Comparison of ENCODE assay signal across 29 cellular contexts in genomic region chr7:120829487-120829886, GRCh38. TPM values are rescaled to one million over a fixed set of nuclear protein-coding genes. Genes with fewer than 3 reads are reported as not detected.
"Had no signal": no experiment of that assay in that cellular context is flagged by ENCODE, and none has a peak within 500 bp of the region (broad histone marks: within the 10 kb centered on the region; RNA-seq: fewer than 3 reads in every experiment).

No MANE protein-coding gene starts in this region.

- DNase-seq: activated CD4-positive, alpha-beta T cell treated with anti-CD3 and anti-CD28 coated beads for 48 hours; activated CD4-positive, alpha-beta T cell treated with anti-CD3 and anti-CD28 coated beads, Interleukin-2, amount 50 U/mL, for 48 hours; activated CD8-positive, alpha-beta memory T cell treated with anti-CD3 and anti-CD28 coated beads, Interleukin-2, amount 50 U/mL, for 4 hours; activated T-cell treated with anti-CD3 and anti-CD28 coated beads, Interleukin-2, amount 50 U/mL, for 4 hours; anterior cingulate cortex; dorsolateral prefrontal cortex; effector memory CD4-positive, alpha-beta T cell; erythroblast; gastrocnemius medialis; lower lobe of right lung; mesenchymal stem cell; stimulated activated CD4-positive, alpha-beta T cell treated with anti-CD3 and anti-CD28 coated beads, Interleukin-15, amount 100 ng/mL, for 24 hours; stimulated activated naive CD4-positive, alpha-beta T cell; SW 1271; T-helper 9 cell; tibial artery; upper lobe of right lung had no signal

- H3K36me3 Mint-ChIP-seq: natural killer cell treated with Interleukin-12 subunit alpha and Interleukin-12 subunit beta and Interleukin-15 and Interleukin-18, amount 100 ng/mL, for 72 hours had no signal

- H3K27ac ChIP-seq: coronary artery, dorsolateral prefrontal cortex, gastrocnemius medialis, hepatocyte, lower lobe of right lung, skin epidermis, suprapubic skin, tibial artery, upper lobe of right lung, VCaP had no signal

- H3K4me3 Mint-ChIP-seq: activated T-cell treated with anti-CD3 and anti-CD28 coated beads, Interleukin-2, amount 50 U/mL, for 4 hours; activated T-helper 17 cell treated with anti-CD3 and anti-CD28 coated beads, Interleukin-2, amount 50 U/mL, for 72 hours; natural killer cell treated with Interleukin-12 subunit alpha and Interleukin-12 subunit beta and Interleukin-15 and Interleukin-18, amount 100 ng/mL, for 72 hours; T-helper 1 cell treated with Interleukin-12 subunit alpha and Interleukin-12 subunit beta and Interleukin-4 antibody, amounts not matched to agents 30 μg/mL and 1 μg/mL, for 36 hours had no signal

- H3K27ac Mint-ChIP-seq: activated naive CD4-positive, alpha-beta T cell treated with anti-CD3 and anti-CD28 coated beads, Interleukin-2, amount 50 U/mL, for 72 hours; activated T-helper 17 cell treated with anti-CD3 and anti-CD28 coated beads, Interleukin-2, amount 50 U/mL, for 72 hours; natural killer cell treated with Interleukin-12 subunit alpha and Interleukin-12 subunit beta and Interleukin-15 and Interleukin-18, amount 100 ng/mL, for 72 hours; T-helper 1 cell treated with Interleukin-12 subunit alpha and Interleukin-12 subunit beta and Interleukin-4 antibody, amounts not matched to agents 30 μg/mL and 1 μg/mL, for 36 hours had no signal

- H3K4me1 Mint-ChIP-seq: activated T-helper 17 cell treated with anti-CD3 and anti-CD28 coated beads, Interleukin-2, amount 50 U/mL, for 72 hours had no signal

- H3K36me3 ChIP-seq: gastrocnemius medialis, lower lobe of right lung, suprapubic skin, upper lobe of right lung had no signal

- H3K27me3 ChIP-seq: dorsolateral prefrontal cortex, gastrocnemius medialis, hepatocyte, suprapubic skin, tibial artery, upper lobe of right lung had no signal

- ATAC-seq: activated CD4-positive, CD25-positive, alpha-beta regulatory T cell treated with anti-CD3 and anti-CD28 coated beads, Interleukin-2, amount 50 U/mL, for 24 hours; activated naive CD4-positive, alpha-beta T cell treated with anti-CD3 and anti-CD28 coated beads, Interleukin-2, amount 50 U/mL, for 72 hours; activated T-cell treated with anti-CD3 and anti-CD28 coated beads, Interleukin-2, amount 50 U/mL, for 4 hours; activated T-helper 17 cell treated with anti-CD3 and anti-CD28 coated beads, Interleukin-2, amount 50 U/mL, for 72 hours; gastrocnemius medialis; lower lobe of right lung; natural killer cell treated with Interleukin-12 subunit alpha and Interleukin-12 subunit beta and Interleukin-15 and Interleukin-18, amount 100 ng/mL, for 72 hours; sciatic nerve; upper lobe of right lung had no signal

- H3K9me3 ChIP-seq: gastrocnemius medialis, lower lobe of right lung, suprapubic skin, tibial artery, upper lobe of right lung had no signal

- H3K9me3 Mint-ChIP-seq: activated T-cell treated with anti-CD3 and anti-CD28 coated beads, Interleukin-2, amount 50 U/mL, for 4 hours; T-helper 1 cell treated with Interleukin-12 subunit alpha and Interleukin-12 subunit beta and Interleukin-4 antibody, amounts not matched to agents 30 μg/mL and 1 μg/mL, for 36 hours had no signal

- H3K4me1 ChIP-seq: gastrocnemius medialis, lower lobe of right lung, suprapubic skin, tibial artery, upper lobe of right lung had no signal

- H2AFZ ChIP-seq: hepatocyte had no signal

- H3K4me3 ChIP-seq: coronary artery, dorsolateral prefrontal cortex, gastrocnemius medialis, hepatocyte, lower lobe of right lung, skin epidermis, suprapubic skin, tibial artery, upper lobe of right lung had no signal

- H3K4me2 ChIP-seq: hepatocyte had no signal

RNA-seq across cellular contexts. Expression of gene TSPAN12, which starts 28.5 kb away (rescaled TPM):
- total RNA-seq: activated CD8-positive, alpha-beta memory T cell treated with anti-CD3 and anti-CD28 coated beads for 36 hours; activated naive CD4-positive, alpha-beta T cell treated with anti-CD3 and anti-CD28 coated beads, Interleukin-2, amount 50 U/mL, for 72 hours; activated T-helper 17 cell treated with anti-CD3 and anti-CD28 coated beads, Interleukin-2, amount 50 U/mL, for 72 hours; natural killer cell treated with Interleukin-12 subunit alpha and Interleukin-12 subunit beta and Interleukin-15 and Interleukin-18, amount 100 ng/mL, for 72 hours had no signal
